1 cellular context compared by ENCODE assay signal in the genomic region with DNA sequence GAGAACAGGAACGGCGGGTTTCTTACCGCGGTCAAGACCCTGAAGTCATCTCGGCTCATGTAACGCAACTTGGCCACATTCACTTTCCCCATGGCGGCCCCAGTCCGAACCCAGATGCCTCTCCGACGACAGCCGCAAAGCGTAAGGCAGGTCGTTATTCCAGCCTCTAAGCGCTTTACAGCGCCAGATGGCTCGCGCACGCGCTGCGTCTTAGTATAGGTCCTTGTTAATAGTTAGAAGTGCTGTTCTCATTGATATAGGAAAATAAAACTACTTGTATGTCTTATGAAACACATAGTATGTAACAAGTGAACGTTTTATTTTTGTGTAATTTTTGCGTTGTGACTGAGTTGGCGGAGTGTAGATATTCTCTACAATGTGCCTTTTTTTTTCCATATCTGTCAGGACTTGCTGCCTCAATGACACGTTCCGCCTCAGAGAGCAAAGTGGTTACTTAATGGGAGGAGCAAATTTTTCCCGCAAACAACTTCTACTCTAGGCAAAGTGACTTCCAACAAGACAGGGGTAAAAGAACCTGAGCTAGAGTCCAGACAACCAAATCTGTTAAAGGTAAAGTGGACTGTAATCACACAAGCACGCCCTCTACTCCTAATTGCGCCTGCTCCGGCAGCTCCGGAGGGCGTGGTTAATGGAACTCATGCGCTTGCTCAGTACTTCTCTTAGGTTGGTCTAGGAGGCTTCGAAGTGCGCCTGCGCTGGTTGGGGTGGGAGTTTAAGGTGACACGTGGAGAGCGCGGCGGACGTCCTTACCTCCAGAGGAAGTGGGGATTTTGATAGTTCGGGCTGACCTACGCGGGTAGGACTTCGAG.
A peak's percentile ranks its signal among the peaks of the same experiment; 100 is the strongest.
TF ChIP-seq lines count a peak whose summit lies in the region.

A gene (minus strand): TSS at position 148 of the 830 bp plus-strand sequence. CDS start 56 bp downstream, at position 92.

TF ChIP-seq in HepG2, 621 proteins besides CTCF, POLR2A, EP300 and RAD21 (continued from another document and continues in another):
- TF ChIP-seq REXO4 (CRISPR knock-in tag; IDR thresholded peaks at IDR 0.05; ENCODE audit: borderline replicate concordance), result no peak
- peak; percentile 38 for TF ChIP-seq ZFY (CRISPR knock-in tag; IDR thresholded peaks at IDR 0.05)
- TF ChIP-seq ZNF713 (CRISPR knock-in tag; IDR thresholded peaks at IDR 0.05), result no peak
- TF ChIP-seq ZNF562 (CRISPR knock-in tag; IDR thresholded peaks at IDR 0.05; ENCODE audit: borderline replicate concordance), result no peak
- TF ChIP-seq ZEB1 (IDR thresholded peaks at IDR 0.05; ENCODE audit: insufficient replicate concordance, low read depth), result no peak
- TF ChIP-seq, protein P1, sequence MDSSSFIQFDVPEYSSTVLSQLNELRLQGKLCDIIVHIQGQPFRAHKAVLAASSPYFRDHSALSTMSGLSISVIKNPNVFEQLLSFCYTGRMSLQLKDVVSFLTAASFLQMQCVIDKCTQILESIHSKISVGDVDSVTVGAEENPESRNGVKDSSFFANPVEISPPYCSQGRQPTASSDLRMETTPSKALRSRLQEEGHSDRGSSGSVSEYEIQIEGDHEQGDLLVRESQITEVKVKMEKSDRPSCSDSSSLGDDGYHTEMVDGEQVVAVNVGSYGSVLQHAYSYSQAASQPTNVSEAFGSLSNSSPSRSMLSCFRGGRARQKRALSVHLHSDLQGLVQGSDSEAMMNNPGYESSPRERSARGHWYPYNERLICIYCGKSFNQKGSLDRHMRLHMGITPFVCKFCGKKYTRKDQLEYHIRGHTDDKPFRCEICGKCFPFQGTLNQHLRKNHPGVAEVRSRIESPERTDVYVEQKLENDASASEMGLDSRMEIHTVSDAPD (CRISPR knock-in tag; IDR thresholded peaks at IDR 0.05), result 0 out of 2 replicates have a peak, but pooled peaks have one; percentile 10
- peak; percentile 64; the same call in 1 of the 2 replicates for TF ChIP-seq BRD4 (CRISPR knock-in tag; IDR thresholded peaks at IDR 0.05)
- no peak for TF ChIP-seq MAF1 (CRISPR knock-in tag; IDR thresholded peaks at IDR 0.05; ENCODE audit: borderline replicate concordance)
- TF ChIP-seq NAIF1 (CRISPR knock-in tag; IDR thresholded peaks at IDR 0.05; ENCODE audit: borderline replicate concordance), result peak; percentile 65; the same call in 1 of the 2 replicates
- no peak for TF ChIP-seq MAFG (CRISPR knock-in tag; IDR thresholded peaks at IDR 0.05)
- TF ChIP-seq RBFOX2 (IDR thresholded peaks at IDR 0.05; ENCODE audit: low read depth, low read length), result peak; percentile 31; the same call in 1 of the 2 replicates
- TF ChIP-seq HOXA9 (CRISPR knock-in tag; IDR thresholded peaks at IDR 0.05; ENCODE audit: borderline replicate concordance), result no peak; the same call in 1 of the 2 replicates
- TF ChIP-seq ZNF205 (CRISPR knock-in tag; IDR thresholded peaks at IDR 0.05), result peak; percentile 68; the same call in 1 of the 2 replicates
- peak; percentile 46; the same call in 1 of the 2 replicates for TF ChIP-seq IRF2 (CRISPR knock-in tag; IDR thresholded peaks at IDR 0.05)
- TF ChIP-seq, protein P2, sequence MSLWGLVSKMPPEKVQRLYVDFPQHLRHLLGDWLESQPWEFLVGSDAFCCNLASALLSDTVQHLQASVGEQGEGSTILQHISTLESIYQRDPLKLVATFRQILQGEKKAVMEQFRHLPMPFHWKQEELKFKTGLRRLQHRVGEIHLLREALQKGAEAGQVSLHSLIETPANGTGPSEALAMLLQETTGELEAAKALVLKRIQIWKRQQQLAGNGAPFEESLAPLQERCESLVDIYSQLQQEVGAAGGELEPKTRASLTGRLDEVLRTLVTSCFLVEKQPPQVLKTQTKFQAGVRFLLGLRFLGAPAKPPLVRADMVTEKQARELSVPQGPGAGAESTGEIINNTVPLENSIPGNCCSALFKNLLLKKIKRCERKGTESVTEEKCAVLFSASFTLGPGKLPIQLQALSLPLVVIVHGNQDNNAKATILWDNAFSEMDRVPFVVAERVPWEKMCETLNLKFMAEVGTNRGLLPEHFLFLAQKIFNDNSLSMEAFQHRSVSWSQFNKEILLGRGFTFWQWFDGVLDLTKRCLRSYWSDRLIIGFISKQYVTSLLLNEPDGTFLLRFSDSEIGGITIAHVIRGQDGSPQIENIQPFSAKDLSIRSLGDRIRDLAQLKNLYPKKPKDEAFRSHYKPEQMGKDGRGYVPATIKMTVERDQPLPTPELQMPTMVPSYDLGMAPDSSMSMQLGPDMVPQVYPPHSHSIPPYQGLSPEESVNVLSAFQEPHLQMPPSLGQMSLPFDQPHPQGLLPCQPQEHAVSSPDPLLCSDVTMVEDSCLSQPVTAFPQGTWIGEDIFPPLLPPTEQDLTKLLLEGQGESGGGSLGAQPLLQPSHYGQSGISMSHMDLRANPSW (CRISPR knock-in tag; IDR thresholded peaks at IDR 0.05; ENCODE audit: borderline replicate concordance), result 0 out of 2 replicates have a peak, but pooled peaks have one; percentile 28
- TF ChIP-seq ZNF652 (CRISPR knock-in tag; IDR thresholded peaks at IDR 0.05; ENCODE audit: borderline replicate concordance, low read depth), result no peak
- TF ChIP-seq GZF1 (CRISPR knock-in tag; IDR thresholded peaks at IDR 0.05), result 0 out of 2 replicates have a peak, but pooled peaks have one; percentile 47
- TF ChIP-seq, protein P3, sequence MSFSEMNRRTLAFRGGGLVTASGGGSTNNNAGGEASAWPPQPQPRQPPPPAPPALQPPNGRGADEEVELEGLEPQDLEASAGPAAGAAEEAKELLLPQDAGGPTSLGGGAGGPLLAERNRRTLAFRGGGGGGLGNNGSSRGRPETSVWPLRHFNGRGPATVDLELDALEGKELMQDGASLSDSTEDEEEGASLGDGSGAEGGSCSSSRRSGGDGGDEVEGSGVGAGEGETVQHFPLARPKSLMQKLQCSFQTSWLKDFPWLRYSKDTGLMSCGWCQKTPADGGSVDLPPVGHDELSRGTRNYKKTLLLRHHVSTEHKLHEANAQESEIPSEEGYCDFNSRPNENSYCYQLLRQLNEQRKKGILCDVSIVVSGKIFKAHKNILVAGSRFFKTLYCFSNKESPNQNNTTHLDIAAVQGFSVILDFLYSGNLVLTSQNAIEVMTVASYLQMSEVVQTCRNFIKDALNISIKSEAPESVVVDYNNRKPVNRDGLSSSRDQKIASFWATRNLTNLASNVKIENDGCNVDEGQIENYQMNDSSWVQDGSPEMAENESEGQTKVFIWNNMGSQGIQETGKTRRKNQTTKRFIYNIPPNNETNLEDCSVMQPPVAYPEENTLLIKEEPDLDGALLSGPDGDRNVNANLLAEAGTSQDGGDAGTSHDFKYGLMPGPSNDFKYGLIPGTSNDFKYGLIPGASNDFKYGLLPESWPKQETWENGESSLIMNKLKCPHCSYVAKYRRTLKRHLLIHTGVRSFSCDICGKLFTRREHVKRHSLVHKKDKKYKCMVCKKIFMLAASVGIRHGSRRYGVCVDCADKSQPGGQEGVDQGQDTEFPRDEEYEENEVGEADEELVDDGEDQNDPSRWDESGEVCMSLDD (CRISPR knock-in tag; IDR thresholded peaks at IDR 0.05; ENCODE audit: borderline replicate concordance), result peak; percentile 32; the same call in 1 of the 2 replicates
- TF ChIP-seq, protein P4, sequence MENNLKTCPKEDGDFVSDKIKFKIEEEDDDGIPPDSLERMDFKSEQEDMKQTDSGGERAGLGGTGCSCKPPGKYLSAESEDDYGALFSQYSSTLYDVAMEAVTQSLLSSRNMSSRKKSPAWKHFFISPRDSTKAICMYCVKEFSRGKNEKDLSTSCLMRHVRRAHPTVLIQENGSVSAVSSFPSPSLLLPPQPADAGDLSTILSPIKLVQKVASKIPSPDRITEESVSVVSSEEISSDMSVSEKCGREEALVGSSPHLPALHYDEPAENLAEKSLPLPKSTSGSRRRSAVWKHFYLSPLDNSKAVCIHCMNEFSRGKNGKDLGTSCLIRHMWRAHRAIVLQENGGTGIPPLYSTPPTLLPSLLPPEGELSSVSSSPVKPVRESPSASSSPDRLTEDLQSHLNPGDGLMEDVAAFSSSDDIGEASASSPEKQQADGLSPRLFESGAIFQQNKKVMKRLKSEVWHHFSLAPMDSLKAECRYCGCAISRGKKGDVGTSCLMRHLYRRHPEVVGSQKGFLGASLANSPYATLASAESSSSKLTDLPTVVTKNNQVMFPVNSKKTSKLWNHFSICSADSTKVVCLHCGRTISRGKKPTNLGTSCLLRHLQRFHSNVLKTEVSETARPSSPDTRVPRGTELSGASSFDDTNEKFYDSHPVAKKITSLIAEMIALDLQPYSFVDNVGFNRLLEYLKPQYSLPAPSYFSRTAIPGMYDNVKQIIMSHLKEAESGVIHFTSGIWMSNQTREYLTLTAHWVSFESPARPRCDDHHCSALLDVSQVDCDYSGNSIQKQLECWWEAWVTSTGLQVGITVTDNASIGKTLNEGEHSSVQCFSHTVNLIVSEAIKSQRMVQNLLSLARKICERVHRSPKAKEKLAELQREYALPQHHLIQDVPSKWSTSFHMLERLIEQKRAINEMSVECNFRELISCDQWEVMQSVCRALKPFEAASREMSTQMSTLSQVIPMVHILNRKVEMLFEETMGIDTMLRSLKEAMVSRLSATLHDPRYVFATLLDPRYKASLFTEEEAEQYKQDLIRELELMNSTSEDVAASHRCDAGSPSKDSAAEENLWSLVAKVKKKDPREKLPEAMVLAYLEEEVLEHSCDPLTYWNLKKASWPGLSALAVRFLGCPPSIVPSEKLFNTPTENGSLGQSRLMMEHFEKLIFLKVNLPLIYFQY (CRISPR knock-in tag; IDR thresholded peaks at IDR 0.05; ENCODE audit: borderline replicate concordance), result peak; percentile 50; the same call in 1 of the 2 replicates
- TF ChIP-seq ZIK1 (CRISPR knock-in tag; IDR thresholded peaks at IDR 0.05; ENCODE audit: borderline replicate concordance, low read depth), result peak; percentile 91; the same call in 1 of the 2 replicates
- TF ChIP-seq RCOR2 (CRISPR knock-in tag; IDR thresholded peaks at IDR 0.05), result 0 out of 2 replicates have a peak, but pooled peaks have one; percentile 24
- TF ChIP-seq, protein P5, sequence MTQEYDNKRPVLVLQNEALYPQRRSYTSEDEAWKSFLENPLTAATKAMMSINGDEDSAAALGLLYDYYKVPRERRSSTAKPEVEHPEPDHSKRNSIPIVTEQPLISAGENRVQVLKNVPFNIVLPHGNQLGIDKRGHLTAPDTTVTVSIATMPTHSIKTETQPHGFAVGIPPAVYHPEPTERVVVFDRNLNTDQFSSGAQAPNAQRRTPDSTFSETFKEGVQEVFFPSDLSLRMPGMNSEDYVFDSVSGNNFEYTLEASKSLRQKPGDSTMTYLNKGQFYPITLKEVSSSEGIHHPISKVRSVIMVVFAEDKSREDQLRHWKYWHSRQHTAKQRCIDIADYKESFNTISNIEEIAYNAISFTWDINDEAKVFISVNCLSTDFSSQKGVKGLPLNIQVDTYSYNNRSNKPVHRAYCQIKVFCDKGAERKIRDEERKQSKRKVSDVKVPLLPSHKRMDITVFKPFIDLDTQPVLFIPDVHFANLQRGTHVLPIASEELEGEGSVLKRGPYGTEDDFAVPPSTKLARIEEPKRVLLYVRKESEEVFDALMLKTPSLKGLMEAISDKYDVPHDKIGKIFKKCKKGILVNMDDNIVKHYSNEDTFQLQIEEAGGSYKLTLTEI (CRISPR knock-in tag; conservative IDR thresholded peaks at IDR 0.05), result no peak
- TF ChIP-seq, protein P6, sequence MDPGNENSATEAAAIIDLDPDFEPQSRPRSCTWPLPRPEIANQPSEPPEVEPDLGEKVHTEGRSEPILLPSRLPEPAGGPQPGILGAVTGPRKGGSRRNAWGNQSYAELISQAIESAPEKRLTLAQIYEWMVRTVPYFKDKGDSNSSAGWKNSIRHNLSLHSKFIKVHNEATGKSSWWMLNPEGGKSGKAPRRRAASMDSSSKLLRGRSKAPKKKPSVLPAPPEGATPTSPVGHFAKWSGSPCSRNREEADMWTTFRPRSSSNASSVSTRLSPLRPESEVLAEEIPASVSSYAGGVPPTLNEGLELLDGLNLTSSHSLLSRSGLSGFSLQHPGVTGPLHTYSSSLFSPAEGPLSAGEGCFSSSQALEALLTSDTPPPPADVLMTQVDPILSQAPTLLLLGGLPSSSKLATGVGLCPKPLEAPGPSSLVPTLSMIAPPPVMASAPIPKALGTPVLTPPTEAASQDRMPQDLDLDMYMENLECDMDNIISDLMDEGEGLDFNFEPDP (CRISPR knock-in tag; conservative IDR thresholded peaks at IDR 0.05), result 0 out of 2 replicates have a peak, but pooled peaks have one; percentile 68
- no peak for TF ChIP-seq MTA1 (CRISPR knock-in tag; IDR thresholded peaks at IDR 0.05; ENCODE audit: borderline replicate concordance)
- no peak for TF ChIP-seq ZNF432 (CRISPR knock-in tag; IDR thresholded peaks at IDR 0.05; ENCODE audit: borderline replicate concordance)
- TF ChIP-seq NR2C2 (CRISPR knock-in tag; IDR thresholded peaks at IDR 0.05; ENCODE audit: borderline replicate concordance), result peak; percentile 54
- TF ChIP-seq, protein P7, sequence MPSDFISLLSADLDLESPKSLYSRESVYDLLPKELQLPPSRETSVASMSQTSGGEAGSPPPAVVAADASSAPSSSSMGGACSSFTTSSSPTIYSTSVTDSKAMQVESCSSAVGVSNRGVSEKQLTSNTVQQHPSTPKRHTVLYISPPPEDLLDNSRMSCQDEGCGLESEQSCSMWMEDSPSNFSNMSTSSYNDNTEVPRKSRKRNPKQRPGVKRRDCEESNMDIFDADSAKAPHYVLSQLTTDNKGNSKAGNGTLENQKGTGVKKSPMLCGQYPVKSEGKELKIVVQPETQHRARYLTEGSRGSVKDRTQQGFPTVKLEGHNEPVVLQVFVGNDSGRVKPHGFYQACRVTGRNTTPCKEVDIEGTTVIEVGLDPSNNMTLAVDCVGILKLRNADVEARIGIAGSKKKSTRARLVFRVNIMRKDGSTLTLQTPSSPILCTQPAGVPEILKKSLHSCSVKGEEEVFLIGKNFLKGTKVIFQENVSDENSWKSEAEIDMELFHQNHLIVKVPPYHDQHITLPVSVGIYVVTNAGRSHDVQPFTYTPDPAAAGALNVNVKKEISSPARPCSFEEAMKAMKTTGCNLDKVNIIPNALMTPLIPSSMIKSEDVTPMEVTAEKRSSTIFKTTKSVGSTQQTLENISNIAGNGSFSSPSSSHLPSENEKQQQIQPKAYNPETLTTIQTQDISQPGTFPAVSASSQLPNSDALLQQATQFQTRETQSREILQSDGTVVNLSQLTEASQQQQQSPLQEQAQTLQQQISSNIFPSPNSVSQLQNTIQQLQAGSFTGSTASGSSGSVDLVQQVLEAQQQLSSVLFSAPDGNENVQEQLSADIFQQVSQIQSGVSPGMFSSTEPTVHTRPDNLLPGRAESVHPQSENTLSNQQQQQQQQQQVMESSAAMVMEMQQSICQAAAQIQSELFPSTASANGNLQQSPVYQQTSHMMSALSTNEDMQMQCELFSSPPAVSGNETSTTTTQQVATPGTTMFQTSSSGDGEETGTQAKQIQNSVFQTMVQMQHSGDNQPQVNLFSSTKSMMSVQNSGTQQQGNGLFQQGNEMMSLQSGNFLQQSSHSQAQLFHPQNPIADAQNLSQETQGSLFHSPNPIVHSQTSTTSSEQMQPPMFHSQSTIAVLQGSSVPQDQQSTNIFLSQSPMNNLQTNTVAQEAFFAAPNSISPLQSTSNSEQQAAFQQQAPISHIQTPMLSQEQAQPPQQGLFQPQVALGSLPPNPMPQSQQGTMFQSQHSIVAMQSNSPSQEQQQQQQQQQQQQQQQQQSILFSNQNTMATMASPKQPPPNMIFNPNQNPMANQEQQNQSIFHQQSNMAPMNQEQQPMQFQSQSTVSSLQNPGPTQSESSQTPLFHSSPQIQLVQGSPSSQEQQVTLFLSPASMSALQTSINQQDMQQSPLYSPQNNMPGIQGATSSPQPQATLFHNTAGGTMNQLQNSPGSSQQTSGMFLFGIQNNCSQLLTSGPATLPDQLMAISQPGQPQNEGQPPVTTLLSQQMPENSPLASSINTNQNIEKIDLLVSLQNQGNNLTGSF (CRISPR knock-in tag; IDR thresholded peaks at IDR 0.05), result peak; percentile 97
- TF ChIP-seq PHF5A (CRISPR knock-in tag; IDR thresholded peaks at IDR 0.05; ENCODE audit: low read depth, unreplicated experiment), result peak; percentile 24
- TF ChIP-seq, protein P8, sequence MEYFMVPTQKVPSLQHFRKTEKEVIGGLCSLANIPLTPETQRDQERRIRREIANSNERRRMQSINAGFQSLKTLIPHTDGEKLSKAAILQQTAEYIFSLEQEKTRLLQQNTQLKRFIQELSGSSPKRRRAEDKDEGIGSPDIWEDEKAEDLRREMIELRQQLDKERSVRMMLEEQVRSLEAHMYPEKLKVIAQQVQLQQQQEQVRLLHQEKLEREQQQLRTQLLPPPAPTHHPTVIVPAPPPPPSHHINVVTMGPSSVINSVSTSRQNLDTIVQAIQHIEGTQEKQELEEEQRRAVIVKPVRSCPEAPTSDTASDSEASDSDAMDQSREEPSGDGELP (IDR thresholded peaks at IDR 0.05; ENCODE audit: borderline replicate concordance, low read depth), result 0 out of 2 replicates have a peak, but pooled peaks have one; percentile 24
